Comparison of ENCODE assay signal across 8 cellular contexts in the genomic region with DNA sequence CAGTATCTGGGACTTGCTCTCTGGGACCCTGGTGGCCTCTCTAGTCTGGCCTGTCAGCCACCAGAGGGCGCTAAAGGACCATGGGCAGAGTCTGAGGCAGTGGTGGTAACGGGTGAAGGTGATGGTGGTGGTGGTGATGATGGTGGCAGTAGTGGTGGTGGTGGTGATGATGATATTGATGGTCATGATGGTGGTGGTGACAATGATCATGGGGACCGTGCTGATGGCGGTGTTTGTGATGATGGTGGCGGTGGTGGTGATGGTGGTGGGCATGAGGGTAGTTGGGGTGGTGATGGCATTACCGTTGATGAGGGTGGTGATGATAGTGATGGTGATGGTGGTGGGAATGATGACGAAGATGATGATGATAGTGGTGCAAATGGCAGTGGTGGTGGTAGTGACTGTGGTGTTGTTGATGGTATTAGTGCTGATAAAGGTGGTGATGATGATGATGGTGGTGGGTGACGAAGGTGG. TPM values are rescaled to one million over a fixed set of nuclear protein-coding genes. Genes with fewer than 3 reads are reported as not detected.
DNase-seq lines count a peak whose midpoint lies in the region; ATAC-seq and TF ChIP-seq lines count a peak whose summit lies in the region.

No MANE protein-coding gene starts in this region.

- H3K9me3 Mint-ChIP-seq in activated CD8-positive, alpha-beta T cell treated with anti-CD3 and anti-CD28 coated beads for 36 hours, result no peaks in the 10 kb centered on the region

- H3K27me3 ChIP-seq in effector memory CD4-positive, alpha-beta T cell (replicated peaks; ENCODE audit: control insufficient read depth, insufficient read depth, low read length, poor library complexity, severe bottlenecking), result no peaks in the 10 kb centered on the region

- no peaks in the 10 kb centered on the region for H3K36me3 ChIP-seq in effector memory CD4-positive, alpha-beta T cell (ENCODE audit: control insufficient read depth, insufficient read depth, low read length)

- intact Hi-C loops in activated CD8-positive, alpha-beta T cell treated with anti-CD3 and anti-CD28 coated beads for 36 hours (cut with micrococcal nuclease), result loop anchor here (1.0 to 5.0 kb wide), 2 partner anchors 103 to 459 kb away; a partner anchor contains a TSS

- POLR2A ChIA-PET in activated CD8-positive, alpha-beta T cell treated with anti-CD3 and anti-CD28 coated beads for 36 hours (lab: Charles Lee), result no interaction called here

- ATAC-seq in activated CD8-positive, alpha-beta T cell treated with anti-CD3 and anti-CD28 coated beads for 36 hours, result peak; percentile 87
- no peak for ATAC-seq in GM21367 (IDR thresholded peaks at IDR 0.05; ENCODE audit: unreplicated experiment)

- no peak overlapping the region for H3K4me3 ChIP-seq in effector memory CD4-positive, alpha-beta T cell (ENCODE audit: insufficient read depth, low read depth, low read length, poor library complexity, severe bottlenecking)

- no peak overlapping the region for H3K27ac ChIP-seq in effector memory CD4-positive, alpha-beta T cell (ENCODE audit: insufficient read depth, low read length, poor library complexity, severe bottlenecking)

- no peaks in the 10 kb centered on the region for H3K4me1 ChIP-seq in effector memory CD4-positive, alpha-beta T cell (ENCODE audit: control insufficient read depth, insufficient read depth, low read length, poor library complexity, severe bottlenecking)

- CTCF ChIA-PET in activated CD8-positive, alpha-beta T cell treated with anti-CD3 and anti-CD28 coated beads for 36 hours (lab: Charles Lee), result interaction anchor here (1.0 to 10.3 kb wide), 5 partner anchors 105 to 464 kb away, joined by 3 to 182 read pairs (median 5); no protein-coding TSS in a partner anchor

- H3K27me3 Mint-ChIP-seq in activated CD8-positive, alpha-beta T cell treated with anti-CD3 and anti-CD28 coated beads for 36 hours, result no peaks in the 10 kb centered on the region

- H3K9me3 ChIP-seq in effector memory CD4-positive, alpha-beta T cell (ENCODE audit: control insufficient read depth, low read length), result no peaks in the 10 kb centered on the region

- H3K27ac Mint-ChIP-seq in activated CD8-positive, alpha-beta T cell treated with anti-CD3 and anti-CD28 coated beads for 36 hours, result no peak overlapping the region

- DNase-seq in DMS 273 (lab: John Stamatoyannopoulos, UW; ENCODE audit: unreplicated experiment) (peak; percentile 76), DMS 273 treated with DMSO at 0.1 percent for 48 hours (lab: John Stamatoyannopoulos, UW) (no peak), NCI-H2107 (lab: John Stamatoyannopoulos, UW) (peak; percentile 40), midbrain (lab: John Stamatoyannopoulos, UW) (peak; percentile 26)
- peak; percentile 82 for DNase-seq in activated CD8-positive, alpha-beta T cell treated with anti-CD3 and anti-CD28 coated beads for 36 hours
- peak; percentile 65 to 81 (median 81) for DNase-seq in effector memory CD4-positive, alpha-beta T cell
- DNase-seq in stimulated activated CD8-positive, alpha-beta memory T cell treated with anti-CD3 and anti-CD28 coated beads, Interleukin-7, amount 100 ng/mL, for 1 hour (ENCODE audit: low read depth in 2 of 2), result peak; percentile 64 to 79

- TF ChIP-seq CTCF in activated CD8-positive, alpha-beta T cell treated with anti-CD3 and anti-CD28 coated beads for 36 hours (IDR thresholded peaks at IDR 0.05), result peak; percentile 75

- no peak overlapping the region for H3K4me3 Mint-ChIP-seq in activated CD8-positive, alpha-beta T cell treated with anti-CD3 and anti-CD28 coated beads for 36 hours

- H3K4me1 Mint-ChIP-seq in activated CD8-positive, alpha-beta T cell treated with anti-CD3 and anti-CD28 coated beads for 36 hours (ENCODE audit: low read depth), result no peaks in the 10 kb centered on the region

- no peaks in the 10 kb centered on the region for H3K36me3 Mint-ChIP-seq in activated CD8-positive, alpha-beta T cell treated with anti-CD3 and anti-CD28 coated beads for 36 hours (ENCODE audit: low read depth)

RNA-seq across cellular contexts. Expression of a gene that starts 16.0 kb away (rescaled TPM):
- total RNA-seq in activated CD8-positive, alpha-beta T cell treated with anti-CD3 and anti-CD28 coated beads for 36 hours, result not detected

RNA-seq across cellular contexts. Expression of a gene that starts 16.4 kb away (rescaled TPM):
- total RNA-seq in activated CD8-positive, alpha-beta T cell treated with anti-CD3 and anti-CD28 coated beads for 36 hours, result 1 to 10 TPM; 8.7 to 9.5 TPM

RNA-seq across cellular contexts. Expression of a gene that starts 27.8 kb away (rescaled TPM):
- total RNA-seq in activated CD8-positive, alpha-beta T cell treated with anti-CD3 and anti-CD28 coated beads for 36 hours, result 10 to 100 TPM; 36.2 to 38.9 TPM

RNA-seq across cellular contexts. Expression of a gene that starts 51.2 kb away (rescaled TPM):
- total RNA-seq in activated CD8-positive, alpha-beta T cell treated with anti-CD3 and anti-CD28 coated beads for 36 hours, result 100 to 1,000 TPM; 133 to 138 TPM
